ENCODE assay signal across 8 cellular contexts in the genomic region with DNA sequence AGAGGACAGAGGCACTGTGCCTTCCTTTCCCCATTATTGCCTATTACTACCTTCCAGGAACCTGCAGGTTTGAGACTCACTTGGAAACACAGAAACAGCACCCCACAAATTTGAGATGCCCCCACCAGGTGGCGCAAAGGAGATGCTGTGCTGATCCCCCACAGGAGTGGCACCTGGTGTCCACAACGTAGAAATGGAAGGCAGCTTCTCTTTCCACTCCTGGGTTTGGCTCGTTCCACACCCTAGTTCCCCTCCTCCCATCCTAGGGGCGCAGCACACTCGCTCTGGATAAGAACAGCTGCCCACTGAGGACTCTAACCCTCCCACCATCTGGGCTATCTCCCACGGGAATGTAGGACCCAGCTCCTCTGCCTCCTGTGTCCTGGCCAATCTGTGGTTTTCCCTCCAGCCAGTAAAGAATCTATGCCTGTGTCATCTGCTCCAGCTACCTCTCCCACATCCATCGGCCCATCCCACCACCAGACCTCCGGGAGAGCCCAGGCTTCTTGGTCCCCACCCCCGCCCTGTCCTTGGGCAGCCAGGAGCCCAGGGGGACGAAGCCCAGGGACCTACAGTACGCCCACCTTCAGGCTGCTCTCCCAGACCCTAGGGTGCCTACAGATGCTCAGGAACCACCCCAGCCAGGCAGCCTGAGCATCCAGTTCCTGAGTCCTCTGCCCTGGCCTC. TPM values are rescaled to one million over a fixed set of nuclear protein-coding genes. Genes with fewer than 3 reads are reported as not detected.
DNase-seq lines count a peak whose midpoint lies in the region; ATAC-seq and TF ChIP-seq lines count a peak whose summit lies in the region.

No MANE protein-coding gene starts in this region.

- no peaks in the 10 kb centered on the region for H3K9me3 Mint-ChIP-seq in T-cell

- peak overlapping the region in 4 of 5 donors; percentile 30 to 98 (median 92) for H3K27ac ChIP-seq in adrenal gland
- peak overlapping the region; percentile 99 for H3K27ac ChIP-seq in psoas muscle
- peak overlapping the region; percentile 32 for H3K27ac ChIP-seq in urinary bladder (ENCODE audit: low read depth)

- no peak overlapping the region for H3K4me3 ChIP-seq in adrenal gland
- peak overlapping the region; percentile 100 for H3K4me3 ChIP-seq in psoas muscle
- H3K4me3 ChIP-seq in urinary bladder (ENCODE audit: low read depth, low read length) = no peak overlapping the region

- no peaks in the 10 kb centered on the region for H3K27me3 Mint-ChIP-seq in T-cell

- H3K36me3 Mint-ChIP-seq in T-cell = peaks cover 4% of the 10 kb centered on the region

- POLR2A ChIA-PET in T-cell (lab: Charles Lee) = interaction anchor here in 1 of 2 donors (1.4 kb wide), 1 partner anchor 13 kb away, joined by 9 read pairs; no protein-coding TSS in a partner anchor

- H3K9me3 ChIP-seq in adrenal gland (replicated peaks in 1 of 3) (no peaks in the 10 kb centered on the region), psoas muscle (no peaks in the 10 kb centered on the region)

- intact Hi-C loops in adrenal gland (cut with DNase I) (loop anchor here in 1 of 2 donors (5.0 kb wide), 1 partner anchor 35 kb away; a partner anchor contains a TSS), left cardiac atrium (cut with DNase I) (no loop called here), psoas muscle (cut with DNase I) (loop anchor here in 1 of 2 donors (1.0 kb wide), 1 partner anchor 20 kb away; no protein-coding TSS in a partner anchor)

- H3K27me3 ChIP-seq in adrenal gland = no peaks in the 10 kb centered on the region
- H3K27me3 ChIP-seq in psoas muscle (ENCODE audit: insufficient read depth in 3 of 3, low read length in 2 of 3) = no peaks in the 10 kb centered on the region

- peak overlapping the region; percentile 65 to 84 (median 68) for H3K4me3 Mint-ChIP-seq in T-cell

- WGBS in adrenal gland, 4 donors = 12 to 19% (median 15%) methylated on average over 9 to 11 of the region's 11 CpGs
- WGBS in psoas muscle, 3 donors = 12 to 17% (median 16%) methylated on average over 11 of the region's 11 CpGs
- WGBS in urinary bladder = 10% methylated on average over 11 of the region's 11 CpGs

- TF ChIP-seq CTCF in GM12873 (IDR thresholded peaks at IDR 0.05; ENCODE audit: insufficient read depth, low read depth, low read length, missing control alignments) (peak; percentile 92), adrenal gland (IDR thresholded peaks at IDR 0.05) (peak; percentile 65 to 90 (median 82)), psoas muscle (IDR thresholded peaks at IDR 0.05) (peak; percentile 82)

- H3K27ac Mint-ChIP-seq in T-cell = peak overlapping the region; percentile 87 to 90

- peaks cover 18 to 22% (median 19%) of the 10 kb centered on the region in 3 donors for H3K4me1 Mint-ChIP-seq in T-cell

- TF ChIP-seq POLR2A in adrenal gland (IDR thresholded peaks at IDR 0.05) = no peak

- H3K4me1 ChIP-seq in adrenal gland (replicated peaks in 1 of 2) (peaks cover 24 to 30% of the 10 kb centered on the region in 2 donors), psoas muscle (peaks cover 21% of the 10 kb centered on the region), urinary bladder (ENCODE audit: insufficient read depth) (no peaks in the 10 kb centered on the region)

- no peaks in the 10 kb centered on the region for H3K36me3 ChIP-seq in adrenal gland (replicated peaks in 1 of 2)
- H3K36me3 ChIP-seq in psoas muscle (ENCODE audit: insufficient read depth in 1 of 2, low read depth in 1 of 2) = peaks cover 2 to 20% of the 10 kb centered on the region in 2 donors
- H3K36me3 ChIP-seq in urinary bladder (ENCODE audit: insufficient read depth) = no peaks in the 10 kb centered on the region

- DNase-seq in NCI-H146 treated with DMSO at 0.1 percent for 48 hours (lab: John Stamatoyannopoulos, UW; ENCODE audit: unreplicated experiment) (peak; percentile 68), T-cell (peak; percentile 75 to 96 (median 89)), adrenal gland (peak; percentile 83 to 96 (median 88)), left cardiac atrium (peak; percentile 87), psoas muscle (peak; percentile 86 to 90)

- ATAC-seq in T-cell (replicated peaks in 1 of 4) (peak; percentile 44 to 56 (median 46)), left cardiac atrium (peak; percentile 15 to 24), psoas muscle (peak; percentile 49 to 59 (median 51)), HG02884 (IDR thresholded peaks at IDR 0.05; ENCODE audit: unreplicated experiment) (no peak)

- CTCF ChIA-PET in T-cell (lab: Charles Lee) = interaction anchor here (0.7 to 3.7 kb wide), 11 partner anchors 9 to 37 kb away, joined by 3 to 21 read pairs (median 4); partner anchors contain the start of gene KRTCAP2 (in 1 of the 2)

RNA-seq across cellular contexts. Expression of gene THBS3, which starts 0.7 kb away (rescaled TPM):
- total RNA-seq in T-cell = 10 to 100 TPM; 24.1 to 43.9 (median 34.0) TPM
- 10 to 100 TPM in 6 of 8 donors, 1 to 10 TPM in 2; 7.1 to 38.6 (median 16.1) TPM for total RNA-seq in adrenal gland
- polyA plus RNA-seq in adrenal gland = 100 to 1,000 TPM in 1 of 3 donors, 10 to 100 TPM in 1, 1 to 10 TPM in 1; 9.6 to 147 (median 71.3) TPM
- total RNA-seq in left cardiac atrium = 10 to 100 TPM; 17.9 to 18.6 TPM
- total RNA-seq in psoas muscle = 1 to 10 TPM; 3.1 to 8.1 (median 4.5) TPM
- 1 to 10 TPM; 2.8 to 3.5 (median 2.8) TPM for polyA plus RNA-seq in psoas muscle
- total RNA-seq in urinary bladder = 57.2 TPM
- 24.5 TPM for polyA plus RNA-seq in urinary bladder

RNA-seq across cellular contexts. Expression of gene MTX1, which starts 1.5 kb away (rescaled TPM):
- total RNA-seq in T-cell (10 to 100 TPM; 20.4 to 28.4 (median 25.1) TPM), adrenal gland (10 to 100 TPM; 39.2 to 83.8 (median 45.5) TPM), left cardiac atrium (10 to 100 TPM; 19.7 to 25.5 TPM), psoas muscle (10 to 100 TPM in 3 of 4 donors, 1 to 10 TPM in 1; 8.1 to 17.7 (median 14.0) TPM), urinary bladder (13.6 TPM)
- polyA plus RNA-seq in adrenal gland (100 to 1,000 TPM in 1 of 3 donors, 10 to 100 TPM in 2; 26.7 to 111 (median 79.8) TPM), psoas muscle (10 to 100 TPM; 25.8 to 47.1 (median 27.4) TPM), urinary bladder (40.2 TPM)

RNA-seq across cellular contexts. Expression of gene TRIM46, which starts 33.4 kb away (rescaled TPM):
- total RNA-seq in T-cell (10 to 100 TPM in 2 of 5 donors, 1 to 10 TPM in 3; 5.1 to 12.2 (median 9.8) TPM), adrenal gland (under 1 TPM in 6 of 8 donors, not detected in 2; 0.19 to 0.96 (median 0.55) TPM), left cardiac atrium (under 1 TPM; 0.15 to 0.21 TPM), psoas muscle (under 1 TPM in 2 of 4 donors, not detected in 2; 0.15 to 0.16 TPM), urinary bladder (0.85 TPM)
- polyA plus RNA-seq in adrenal gland (1 to 10 TPM in 2 of 3 donors, under 1 TPM in 1; 0.38 to 5.6 (median 1.2) TPM), psoas muscle (under 1 TPM in 2 of 3 donors, not detected in 1; 0.03 TPM), urinary bladder (1.1 TPM)

RNA-seq across cellular contexts. Expression of gene KRTCAP2, which starts 33.9 kb away (rescaled TPM):
- 100 to 1,000 TPM in 4 of 5 donors, 10 to 100 TPM in 1; 93.6 to 150 (median 138) TPM for total RNA-seq in T-cell
- total RNA-seq in adrenal gland = 100 to 1,000 TPM in 7 of 8 donors, 10 to 100 TPM in 1; 76.1 to 252 (median 169) TPM
- 100 to 1,000 TPM; 383 to 806 (median 704) TPM for polyA plus RNA-seq in adrenal gland
- total RNA-seq in left cardiac atrium = 100 to 1,000 TPM; 143 to 156 TPM
- 100 to 1,000 TPM; 115 to 152 (median 118) TPM for total RNA-seq in psoas muscle
- 100 to 1,000 TPM; 137 to 171 (median 149) TPM for polyA plus RNA-seq in psoas muscle
- total RNA-seq in urinary bladder = 53.0 TPM
- 266 TPM for polyA plus RNA-seq in urinary bladder

RNA-seq across cellular contexts. Expression of gene ENTREP3, which starts 48.2 kb away (rescaled TPM):
- total RNA-seq in T-cell = 10 to 100 TPM; 10.2 to 17.3 (median 15.5) TPM
- total RNA-seq in adrenal gland = 10 to 100 TPM in 7 of 8 donors, 1 to 10 TPM in 1; 9.1 to 43.0 (median 34.2) TPM
- polyA plus RNA-seq in adrenal gland = 10 to 100 TPM; 10.3 to 26.9 (median 22.7) TPM
- total RNA-seq in left cardiac atrium = 10 to 100 TPM; 16.1 to 18.7 TPM
- 10 to 100 TPM; 20.6 to 28.8 (median 23.8) TPM for total RNA-seq in psoas muscle
- 10 to 100 TPM; 17.6 to 61.3 (median 21.2) TPM for polyA plus RNA-seq in psoas muscle
- 2.6 TPM for total RNA-seq in urinary bladder
- polyA plus RNA-seq in urinary bladder = 37.8 TPM

Comparison
In these comparisons a context has a peak if more than half of its experiments do, and no peak if none do; other contexts are left out.
1. H3K27ac ChIP-seq: peak in every context shown above with its lines; median percentile 99 in psoas muscle; 92 in adrenal gland; 32 in urinary bladder.